8 cellular contexts compared by ENCODE assay signal in the genomic region with DNA sequence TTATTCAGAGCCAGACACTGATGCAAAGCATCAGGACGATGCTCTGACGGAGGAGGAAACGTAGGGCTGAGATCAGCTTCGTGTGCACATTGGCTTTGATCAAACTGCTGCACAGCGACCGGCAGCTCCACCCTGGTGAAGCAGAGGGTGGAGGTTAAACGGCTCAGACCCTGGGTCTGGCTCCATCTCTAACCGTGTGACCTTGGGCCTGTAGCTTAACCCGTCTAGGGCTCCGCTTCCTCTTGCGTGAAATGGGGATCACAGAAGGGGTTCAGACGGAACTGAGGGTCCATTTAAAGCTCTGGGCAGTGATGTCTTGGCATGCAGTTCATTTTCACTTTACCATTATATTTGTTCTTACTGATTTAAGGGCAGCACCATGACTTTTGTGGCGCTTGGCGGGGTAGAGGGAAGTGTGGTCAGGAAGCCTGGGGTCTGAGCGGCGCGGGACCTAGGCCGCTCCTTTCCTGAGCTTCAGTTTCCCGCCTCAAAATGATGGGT. TPM values are rescaled to one million over a fixed set of nuclear protein-coding genes. Genes with fewer than 3 reads are reported as not detected.
DNase-seq lines count a peak whose midpoint lies in the region; ATAC-seq and TF ChIP-seq lines count a peak whose summit lies in the region.

No MANE protein-coding gene starts in this region.

- peaks cover 7 to 18% of the 10 kb centered on the region in 2 experiments for H3K4me1 ChIP-seq in neutrophil (ENCODE audit: control insufficient read depth in 1 of 2, insufficient read depth in 1 of 2, low read depth in 1 of 2, low read length in 1 of 2)

- POLR2A ChIA-PET in activated CD8-positive, alpha-beta T cell treated with anti-CD3 and anti-CD28 coated beads, Interleukin-2, amount 10 ng/mL, durations not matched to agents 7 days and 5 days (lab: Charles Lee) = interaction anchor here (0.6 to 5.1 kb wide), 29 partner anchors 9 to 1141 kb away, joined by 3 to 35 read pairs (median 4); a partner anchor contains a TSS

- TF ChIP-seq CTCF in fibroblast of mammary gland (conservative IDR thresholded peaks at IDR 0.05; ENCODE audit: control insufficient read depth, insufficient read depth, low read depth, low read length) (no peak), neutrophil (IDR thresholded peaks at IDR 0.05) (no peak)

- no peaks in the 10 kb centered on the region for H3K27me3 ChIP-seq in neutrophil

- peak overlapping the region; percentile 99 for H3K4me3 Mint-ChIP-seq in activated CD8-positive, alpha-beta T cell treated with anti-CD3 and anti-CD28 coated beads, Interleukin-2, amount 10 ng/mL, durations not matched to agents 7 days and 5 days

- H3K4me3 ChIP-seq in fibroblast of mammary gland (ENCODE audit: control insufficient read depth, low read depth, low read length) (peak overlapping the region; percentile 81), neutrophil (ENCODE audit: low read depth in 1 of 2, low read length in 1 of 2) (peak overlapping the region; percentile 79 to 87)

- H3K27ac Mint-ChIP-seq in activated CD8-positive, alpha-beta T cell treated with anti-CD3 and anti-CD28 coated beads, Interleukin-2, amount 10 ng/mL, durations not matched to agents 7 days and 5 days = peak overlapping the region; percentile 100

- H3K27me3 Mint-ChIP-seq in activated CD8-positive, alpha-beta T cell treated with anti-CD3 and anti-CD28 coated beads, Interleukin-2, amount 10 ng/mL, durations not matched to agents 7 days and 5 days (ENCODE audit: low read depth) = no peaks in the 10 kb centered on the region

- peaks cover 39% of the 10 kb centered on the region for H3K36me3 Mint-ChIP-seq in activated CD8-positive, alpha-beta T cell treated with anti-CD3 and anti-CD28 coated beads, Interleukin-2, amount 10 ng/mL, durations not matched to agents 7 days and 5 days (ENCODE audit: low read depth)

- no peaks in the 10 kb centered on the region for H3K36me3 ChIP-seq in neutrophil

- no peaks in the 10 kb centered on the region for H3K9me3 Mint-ChIP-seq in activated CD8-positive, alpha-beta T cell treated with anti-CD3 and anti-CD28 coated beads, Interleukin-2, amount 10 ng/mL, durations not matched to agents 7 days and 5 days (ENCODE audit: insufficient read depth)

- DNase-seq in ELR (ENCODE audit: low read depth) (peak; percentile 52), NAMALWA (ENCODE audit: low spot score) (peak; percentile 77), fibroblast of mammary gland (ENCODE audit: low read depth) (peak; percentile 37), 8988T (no peak)
- peak; percentile 73 for DNase-seq in activated CD8-positive, alpha-beta T cell treated with anti-CD3 and anti-CD28 coated beads, Interleukin-2, amount 10 ng/mL, durations not matched to agents 7 days and 5 days

- ATAC-seq in GM21737 (IDR thresholded peaks at IDR 0.05; ENCODE audit: unreplicated experiment) = peak; percentile 19
- peak; percentile 66 for ATAC-seq in activated CD8-positive, alpha-beta T cell treated with anti-CD3 and anti-CD28 coated beads, Interleukin-2, amount 10 ng/mL, durations not matched to agents 7 days and 5 days
- ATAC-seq in HG03196 (IDR thresholded peaks at IDR 0.05; ENCODE audit: unreplicated experiment) = no peak

- CTCF ChIA-PET in activated CD8-positive, alpha-beta T cell treated with anti-CD3 and anti-CD28 coated beads, Interleukin-2, amount 10 ng/mL, durations not matched to agents 7 days and 5 days (lab: Charles Lee) = interaction anchor here (0.6 to 2.2 kb wide), 13 partner anchors 13 to 1141 kb away, joined by 3 to 11 read pairs (median 4); a partner anchor contains a TSS

- no peaks in the 10 kb centered on the region for H3K9me3 ChIP-seq in neutrophil

- peaks cover 48% of the 10 kb centered on the region for H3K4me1 Mint-ChIP-seq in activated CD8-positive, alpha-beta T cell treated with anti-CD3 and anti-CD28 coated beads, Interleukin-2, amount 10 ng/mL, durations not matched to agents 7 days and 5 days (ENCODE audit: low read depth)

- H3K27ac ChIP-seq in neutrophil = peak overlapping the region; percentile 56

RNA-seq across cellular contexts. Expression of a gene that starts 0.6 kb away (rescaled TPM):
- 10 to 100 TPM; 55.6 to 56.3 TPM for total RNA-seq in activated CD8-positive, alpha-beta T cell treated with anti-CD3 and anti-CD28 coated beads, Interleukin-2, amount 10 ng/mL, durations not matched to agents 7 days and 5 days
